Comparison of ENCODE assay signal across 8 cellular contexts in genomic region chr1:224329842-224330753, GRCh38. TPM values are rescaled to one million over a fixed set of nuclear protein-coding genes. Genes with fewer than 3 reads are reported as not detected.
DNase-seq lines count a peak whose midpoint lies in the region; ATAC-seq and FAIRE-seq lines count a peak whose summit lies in the region.

Gene NVL, minus strand, starts transcription at chr1:224330172. Its CDS starts 45 bp downstream, at chr1:224330127.

- H3K4me1 ChIP-seq in right cardiac atrium (ENCODE audit: control insufficient read depth, insufficient read depth, low read length), result peaks cover 1% of the 10 kb centered on the region

- intact Hi-C loops in right cardiac atrium (cut with DNase I), result loop anchor here in 2 of 4 donors (5.0 to 10.0 kb wide), 2 partner anchors 213 to 215 kb away; partner anchors contain the start of gene FBXO28 (in 1 of the 2)

- peak; percentile 79 for DNase-seq in GM18507 (ENCODE audit: extremely low spot score, insufficient read length, low read depth)
- peak; percentile 85 for DNase-seq in NCI-H2029 (lab: John Stamatoyannopoulos, UW)
- DNase-seq in T-helper 2 cell treated with Interferon-gamma antibody and Interleukin-4, amounts not matched to agents 5 μg/mL and 100 μg/mL, for 36 hours (ENCODE audit: low spot score), result peak; percentile 75
- DNase-seq in anterior cingulate cortex (lab: John Stamatoyannopoulos, UW), result peak; percentile 41 to 96 (median 80)
- DNase-seq in right cardiac atrium, result peak; percentile 86 to 91 (median 91)
- peak; percentile 60 for DNase-seq in pulmonary artery endothelial cell (ENCODE audit: low read depth, low spot score)
- peak; percentile 94 for DNase-seq in urothelium cell line (ENCODE audit: low spot score)

- ATAC-seq in HG02973 (IDR thresholded peaks at IDR 0.05; ENCODE audit: unreplicated experiment) (peak; percentile 72), right cardiac atrium (peak; percentile 98)

- H3K9me3 ChIP-seq in right cardiac atrium (ENCODE audit: control insufficient read depth, low read length), result no peaks in the 10 kb centered on the region

- peaks cover 8% of the 10 kb centered on the region for H3K9me3 Mint-ChIP-seq in T-helper 2 cell treated with Interferon-gamma antibody and Interleukin-4, amounts not matched to agents 5 μg/mL and 100 μg/mL, for 36 hours

- under 1% methylated on average over 52 of the region's 52 CpGs for WGBS in right cardiac atrium

- H3K4me1 Mint-ChIP-seq in T-helper 2 cell treated with Interferon-gamma antibody and Interleukin-4, amounts not matched to agents 5 μg/mL and 100 μg/mL, for 36 hours (ENCODE audit: low read depth), result peaks cover 41% of the 10 kb centered on the region

- H3K4me3 ChIP-seq in right cardiac atrium (ENCODE audit: low read length), result peak within 1 kb of the TSS; percentile 74

- H3K36me3 Mint-ChIP-seq in T-helper 2 cell treated with Interferon-gamma antibody and Interleukin-4, amounts not matched to agents 5 μg/mL and 100 μg/mL, for 36 hours (ENCODE audit: low read depth), result peaks cover 19% of the 10 kb centered on the region

- H3K27me3 ChIP-seq in right cardiac atrium (ENCODE audit: control insufficient read depth, insufficient read depth), result no peaks in the 10 kb centered on the region

- H3K27ac ChIP-seq in right cardiac atrium (ENCODE audit: low read length), result peak within 1 kb of the TSS; percentile 98

- FAIRE-seq in GM18507 (lab: Jason Lieb, UNC) (peak; percentile 93), urothelium cell line (lab: Jason Lieb, UNC) (no peak)

- peak within 1 kb of the TSS; percentile 98 for H3K4me3 Mint-ChIP-seq in T-helper 2 cell treated with Interferon-gamma antibody and Interleukin-4, amounts not matched to agents 5 μg/mL and 100 μg/mL, for 36 hours

- no peaks in the 10 kb centered on the region for H3K27me3 Mint-ChIP-seq in T-helper 2 cell treated with Interferon-gamma antibody and Interleukin-4, amounts not matched to agents 5 μg/mL and 100 μg/mL, for 36 hours (ENCODE audit: low read depth)

- H3K27ac Mint-ChIP-seq in T-helper 2 cell treated with Interferon-gamma antibody and Interleukin-4, amounts not matched to agents 5 μg/mL and 100 μg/mL, for 36 hours, result peak within 1 kb of the TSS; percentile 99

RNA-seq across cellular contexts. Expression of gene NVL, which starts in this region (rescaled TPM):
- total RNA-seq in right cardiac atrium, result 10 to 100 TPM in 3 of 4 donors, 1 to 10 TPM in 1; 9.8 to 14.4 (median 11.9) TPM
- 10.8 TPM for polyA plus RNA-seq in right cardiac atrium
- 27.0 and 34.0 TPM in 2 replicates for total RNA-seq in pulmonary artery endothelial cell

Comparison
In these comparisons a context has a peak if more than half of its experiments do, and no peak if none do; other contexts are left out.
1. Peak in every context shown above with its lines: DNase-seq, ATAC-seq, H3K4me3 ChIP-seq and H3K27ac ChIP-seq.